Comparison of ENCODE assay signal across 8 cellular contexts in genomic region chr3:146065573-146066006, GRCh38.
DNase-seq lines count a peak whose midpoint lies in the region; ATAC-seq, FAIRE-seq and TF ChIP-seq lines count a peak whose summit lies in the region.

No MANE protein-coding gene starts in this region.

- peak; percentile 95 for TF ChIP-seq CTCF in A549 (IDR thresholded peaks at IDR 0.05)
- TF ChIP-seq CTCF in astrocyte (IDR thresholded peaks at IDR 0.05; ENCODE audit: insufficient read depth, low read depth, low read length): peak; percentile 63

- no peak overlapping the region for H3K4me3 Mint-ChIP-seq in astrocyte (ENCODE audit: unreplicated experiment)

- TF ChIP-seq POLR2A in A549 (IDR thresholded peaks at IDR 0.05; ENCODE audit: low read length): no peak

- peaks cover 3% of the 10 kb centered on the region for H3K4me1 Mint-ChIP-seq in astrocyte (ENCODE audit: low read depth, unreplicated experiment)

- H3K36me3 ChIP-seq in astrocyte (ENCODE audit: insufficient read depth, low read length): peaks cover 13% of the 10 kb centered on the region

- peak in 1 of 2 experiments; percentile 73 for DNase-seq in A549 (ENCODE audit: low read depth in 1 of 2, low spot score in 1 of 2)
- peak; percentile 77 for DNase-seq in ELR (ENCODE audit: low read depth)
- DNase-seq in NCI-H146 treated with DMSO at 0.1 percent for 48 hours (lab: John Stamatoyannopoulos, UW; ENCODE audit: unreplicated experiment): peak; percentile 68
- peak; percentile 40 for DNase-seq in astrocyte (ENCODE audit: low read depth)
- DNase-seq in left lobe of liver (ENCODE audit: low spot score): no peak
- no peak for DNase-seq in NCI-H187 treated with DMSO at 0.1 percent for 48 hours (lab: John Stamatoyannopoulos, UW)
- DNase-seq in stimulated activated CD4-positive, alpha-beta T cell treated with anti-CD3 and anti-CD28 coated beads, Interleukin-4, amount 100 ng/mL, for 1 hour: no peak

- POLR2A ChIA-PET in A549 (lab: Yijun Ruan, JAX): interaction anchor here (0.7 to 1.8 kb wide), 3 partner anchors 95 to 122 kb away, joined by 3 to 23 read pairs (median 9); partner anchors contain the start of gene PLOD2

- H3K79me2 ChIP-seq in astrocyte (ENCODE audit: insufficient read depth, low read length): no peaks in the 10 kb centered on the region

- no peak overlapping the region for H2AFZ ChIP-seq in astrocyte (ENCODE audit: low read depth, low read length)

- H3K4me2 ChIP-seq in A549 (peak overlapping the region; percentile 58; the same call in 2 of the 3 replicates), astrocyte (ENCODE audit: low read length) (no peak overlapping the region)

- H3K27ac ChIP-seq in A549: no peak overlapping the region
- no peak overlapping the region for H3K27ac ChIP-seq in astrocyte (ENCODE audit: low read depth, low read length)

- peaks cover 6% of the 10 kb centered on the region for H3K36me3 Mint-ChIP-seq in astrocyte (ENCODE audit: low read depth, unreplicated experiment)

- TF ChIP-seq EP300 in A549 (IDR thresholded peaks at IDR 0.05): no peak

- no peaks in the 10 kb centered on the region for H4K20me1 ChIP-seq in astrocyte (ENCODE audit: insufficient read depth, low read length)

- peak; percentile 86 to 93 for TF ChIP-seq RAD21 in A549 (conservative IDR thresholded peaks at IDR 0.05 in 1 of 2, IDR thresholded peaks at IDR 0.05 in 1 of 2)

- H3K9me3 Mint-ChIP-seq in astrocyte (ENCODE audit: unreplicated experiment): no peaks in the 10 kb centered on the region

- CTCF ChIA-PET in A549 (lab: Yijun Ruan, JAX): interaction anchor here (0.7 to 3.6 kb wide), 24 partner anchors 10 to 512 kb away, joined by 3 to 63 read pairs (median 5); partner anchors contain the start of gene PLOD2

- FAIRE-seq in A549 (lab: Jason Lieb, UNC): peak; percentile 89
- no peak for FAIRE-seq in astrocyte (lab: Jason Lieb, UNC)

- H3K27me3 ChIP-seq in astrocyte (ENCODE audit: insufficient read depth, low read length): no peaks in the 10 kb centered on the region

- H3K27ac Mint-ChIP-seq in astrocyte (ENCODE audit: unreplicated experiment): no peak overlapping the region

- no peaks in the 10 kb centered on the region for H3K9me3 ChIP-seq in A549
- H3K9me3 ChIP-seq in astrocyte (ENCODE audit: insufficient read depth, low read depth, low read length): no peaks in the 10 kb centered on the region

- 32% methylated on average over 2 of the region's 2 CpGs for WGBS in A549 (ENCODE audit: missing lambda C conversion rate)

- H3K4me1 ChIP-seq in A549: peaks cover 29% of the 10 kb centered on the region
- H3K4me1 ChIP-seq in astrocyte (ENCODE audit: insufficient read depth, low read length): peaks cover 6% of the 10 kb centered on the region

- ATAC-seq in A549 (no peak), left lobe of liver (peak; percentile 58), GM18519 (IDR thresholded peaks at IDR 0.05; ENCODE audit: low FRiP score, unreplicated experiment) (no peak)

- H3K27me3 Mint-ChIP-seq in astrocyte (ENCODE audit: low read depth, unreplicated experiment): no peaks in the 10 kb centered on the region

- H3K9ac ChIP-seq in astrocyte (ENCODE audit: low read length): no peak overlapping the region

- H3K4me3 ChIP-seq in A549: no peak overlapping the region
- H3K4me3 ChIP-seq in astrocyte (ENCODE audit: insufficient read depth, low read depth, low read length): no peak overlapping the region

TF ChIP-seq in A549, 52 proteins besides CTCF, POLR2A, EP300 and RAD21:
- no peak for TF ChIP-seq TP53 (CRISPR knock-in tag; IDR thresholded peaks at IDR 0.05)
- no peak for TF ChIP-seq USF2 (IDR thresholded peaks at IDR 0.05)
- peak; percentile 92 for TF ChIP-seq SMC3 (IDR thresholded peaks at IDR 0.05)

Comparison
In these comparisons a context has a peak if more than half of its experiments do, and no peak if none do; other contexts are left out.
1. DNase-seq: peak in ELR (single experiment), NCI-H146 treated with DMSO at 0.1 percent for 48 hours (single experiment) and astrocyte (single experiment); none in left lobe of liver (single experiment), NCI-H187 treated with DMSO at 0.1 percent for 48 hours (single experiment) and stimulated activated CD4-positive, alpha-beta T cell treated with anti-CD3 and anti-CD28 coated beads, Interleukin-4, amount 100 ng/mL, for 1 hour (single experiment).